Comparison of ENCODE assay signal across 1 cellular context in the genomic region with DNA sequence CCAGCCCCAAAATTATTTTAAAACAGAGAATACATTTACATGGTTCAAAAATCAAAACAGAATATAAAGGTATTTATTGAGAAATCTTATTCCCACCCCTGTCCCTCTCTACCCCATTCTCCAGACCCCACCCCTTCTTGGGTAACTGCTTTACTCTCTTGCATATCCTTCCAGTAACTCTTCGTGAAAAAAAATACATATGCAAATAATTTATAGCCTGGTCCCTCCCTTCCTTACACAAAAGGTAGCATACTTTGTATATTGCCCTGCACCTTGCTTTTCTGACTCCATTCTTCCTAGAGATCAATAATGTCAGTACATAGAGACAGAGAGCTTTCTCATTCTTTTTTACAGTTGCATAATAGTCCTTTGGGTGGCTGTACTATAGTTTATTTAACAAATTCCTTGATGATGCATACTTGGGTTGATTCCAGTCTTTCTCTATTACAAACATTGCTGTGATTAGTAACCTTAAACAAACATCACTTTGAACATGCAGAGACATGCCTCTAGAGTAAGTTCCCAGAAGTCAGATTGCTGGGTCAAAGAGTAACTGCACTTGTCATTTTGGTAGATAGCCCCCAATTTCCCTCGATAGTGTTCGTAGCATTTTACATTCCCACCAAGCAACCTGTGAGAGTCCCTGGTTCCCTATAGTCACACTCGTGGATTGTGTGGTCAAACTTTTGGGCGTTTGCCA.
TF ChIP-seq lines count a peak whose summit lies in the region.

No MANE protein-coding gene starts in this region.

TF ChIP-seq in HepG2, 621 proteins besides CTCF, POLR2A, EP300 and RAD21 (continued from another document and continues in another):
- TF ChIP-seq, protein P1, sequence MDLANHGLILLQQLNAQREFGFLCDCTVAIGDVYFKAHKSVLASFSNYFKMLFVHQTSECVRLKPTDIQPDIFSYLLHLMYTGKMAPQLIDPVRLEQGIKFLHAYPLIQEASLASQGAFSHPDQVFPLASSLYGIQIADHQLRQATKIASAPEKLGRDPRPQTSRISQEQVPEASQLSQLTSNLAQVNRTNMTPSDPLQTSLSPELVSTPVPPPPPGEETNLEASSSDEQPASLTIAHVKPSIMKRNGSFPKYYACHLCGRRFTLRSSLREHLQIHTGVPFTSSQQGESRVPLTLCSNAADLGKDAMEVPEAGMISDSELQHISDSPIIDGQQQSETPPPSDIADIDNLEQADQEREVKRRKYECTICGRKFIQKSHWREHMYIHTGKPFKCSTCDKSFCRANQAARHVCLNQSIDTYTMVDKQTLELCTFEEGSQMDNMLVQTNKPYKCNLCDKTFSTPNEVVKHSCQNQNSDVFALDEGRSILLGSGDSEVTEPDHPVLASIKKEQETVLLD (CRISPR knock-in tag; IDR thresholded peaks at IDR 0.05; ENCODE audit: low read depth): no peak
- TF ChIP-seq XBP1 (CRISPR knock-in tag; IDR thresholded peaks at IDR 0.05): no peak
- no peak for TF ChIP-seq GZF1 (CRISPR knock-in tag; IDR thresholded peaks at IDR 0.05)
- TF ChIP-seq FOXA1 (IDR thresholded peaks at IDR 0.05): peak; percentile 91
- TF ChIP-seq FOXA1 (CRISPR knock-in tag; IDR thresholded peaks at IDR 0.05): peak; percentile 95
- TF ChIP-seq, protein P2, sequence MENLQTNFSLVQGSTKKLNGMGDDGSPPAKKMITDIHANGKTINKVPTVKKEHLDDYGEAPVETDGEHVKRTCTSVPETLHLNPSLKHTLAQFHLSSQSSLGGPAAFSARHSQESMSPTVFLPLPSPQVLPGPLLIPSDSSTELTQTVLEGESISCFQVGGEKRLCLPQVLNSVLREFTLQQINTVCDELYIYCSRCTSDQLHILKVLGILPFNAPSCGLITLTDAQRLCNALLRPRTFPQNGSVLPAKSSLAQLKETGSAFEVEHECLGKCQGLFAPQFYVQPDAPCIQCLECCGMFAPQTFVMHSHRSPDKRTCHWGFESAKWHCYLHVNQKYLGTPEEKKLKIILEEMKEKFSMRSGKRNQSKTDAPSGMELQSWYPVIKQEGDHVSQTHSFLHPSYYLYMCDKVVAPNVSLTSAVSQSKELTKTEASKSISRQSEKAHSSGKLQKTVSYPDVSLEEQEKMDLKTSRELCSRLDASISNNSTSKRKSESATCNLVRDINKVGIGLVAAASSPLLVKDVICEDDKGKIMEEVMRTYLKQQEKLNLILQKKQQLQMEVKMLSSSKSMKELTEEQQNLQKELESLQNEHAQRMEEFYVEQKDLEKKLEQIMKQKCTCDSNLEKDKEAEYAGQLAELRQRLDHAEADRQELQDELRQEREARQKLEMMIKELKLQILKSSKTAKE (CRISPR knock-in tag; IDR thresholded peaks at IDR 0.05; ENCODE audit: borderline replicate concordance): peak; percentile 94
- TF ChIP-seq KLF11 (CRISPR knock-in tag; IDR thresholded peaks at IDR 0.05): 0 out of 2 replicates have a peak, but pooled peaks have one; percentile 17
- no peak for TF ChIP-seq AKNA (CRISPR knock-in tag; IDR thresholded peaks at IDR 0.05; ENCODE audit: borderline replicate concordance)
- no peak; the same call in 1 of the 2 replicates for TF ChIP-seq CHD4 (IDR thresholded peaks at IDR 0.05; ENCODE audit: borderline replicate concordance, low read length)
- no peak for TF ChIP-seq MLLT10 (CRISPR knock-in tag; IDR thresholded peaks at IDR 0.05)
- no peak for TF ChIP-seq NFATC3 (CRISPR knock-in tag; IDR thresholded peaks at IDR 0.05)
- TF ChIP-seq THAP7 (CRISPR knock-in tag; IDR thresholded peaks at IDR 0.05): no peak
- TF ChIP-seq ZNF790 (CRISPR knock-in tag; IDR thresholded peaks at IDR 0.05; ENCODE audit: borderline replicate concordance): no peak
- TF ChIP-seq ZNF773 (CRISPR knock-in tag; IDR thresholded peaks at IDR 0.05; ENCODE audit: borderline replicate concordance): no peak
- TF ChIP-seq, protein P3, sequence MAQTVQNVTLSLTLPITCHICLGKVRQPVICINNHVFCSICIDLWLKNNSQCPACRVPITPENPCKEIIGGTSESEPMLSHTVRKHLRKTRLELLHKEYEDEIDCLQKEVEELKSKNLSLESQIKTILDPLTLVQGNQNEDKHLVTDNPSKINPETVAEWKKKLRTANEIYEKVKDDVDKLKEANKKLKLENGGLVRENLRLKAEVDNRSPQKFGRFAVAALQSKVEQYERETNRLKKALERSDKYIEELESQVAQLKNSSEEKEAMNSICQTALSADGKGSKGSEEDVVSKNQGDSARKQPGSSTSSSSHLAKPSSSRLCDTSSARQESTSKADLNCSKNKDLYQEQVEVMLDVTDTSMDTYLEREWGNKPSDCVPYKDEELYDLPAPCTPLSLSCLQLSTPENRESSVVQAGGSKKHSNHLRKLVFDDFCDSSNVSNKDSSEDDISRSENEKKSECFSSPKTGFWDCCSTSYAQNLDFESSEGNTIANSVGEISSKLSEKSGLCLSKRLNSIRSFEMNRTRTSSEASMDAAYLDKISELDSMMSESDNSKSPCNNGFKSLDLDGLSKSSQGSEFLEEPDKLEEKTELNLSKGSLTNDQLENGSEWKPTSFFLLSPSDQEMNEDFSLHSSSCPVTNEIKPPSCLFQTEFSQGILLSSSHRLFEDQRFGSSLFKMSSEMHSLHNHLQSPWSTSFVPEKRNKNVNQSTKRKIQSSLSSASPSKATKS (CRISPR knock-in tag; IDR thresholded peaks at IDR 0.05): 0 out of 2 replicates have a peak, but pooled peaks have one; percentile 53
- no peak for TF ChIP-seq STAG1 (CRISPR knock-in tag; IDR thresholded peaks at IDR 0.05)
- no peak for TF ChIP-seq ZFP41 (CRISPR knock-in tag; IDR thresholded peaks at IDR 0.05; ENCODE audit: borderline replicate concordance)
- TF ChIP-seq ZNF7 (CRISPR knock-in tag; IDR thresholded peaks at IDR 0.05): no peak
- peak; percentile 60; the same call in 1 of the 2 replicates for TF ChIP-seq ZNF431 (CRISPR knock-in tag; IDR thresholded peaks at IDR 0.05; ENCODE audit: borderline replicate concordance, low read depth)
- TF ChIP-seq, protein P4, sequence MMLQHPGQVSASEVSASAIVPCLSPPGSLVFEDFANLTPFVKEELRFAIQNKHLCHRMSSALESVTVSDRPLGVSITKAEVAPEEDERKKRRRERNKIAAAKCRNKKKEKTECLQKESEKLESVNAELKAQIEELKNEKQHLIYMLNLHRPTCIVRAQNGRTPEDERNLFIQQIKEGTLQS (CRISPR knock-in tag; IDR thresholded peaks at IDR 0.05): peak; percentile 72; the same call in 1 of the 2 replicates
- no peak for TF ChIP-seq ZBTB1 (CRISPR knock-in tag; IDR thresholded peaks at IDR 0.05; ENCODE audit: borderline replicate concordance)
- peak; percentile 76; the same call in 1 of the 2 replicates for TF ChIP-seq SOX13 (IDR thresholded peaks at IDR 0.05)
- peak in 1 of 2 experiments; percentile 95; a peak in 2 of 4 replicates for TF ChIP-seq SOX13 (CRISPR knock-in tag; conservative IDR thresholded peaks at IDR 0.05 in 1 of 2, IDR thresholded peaks at IDR 0.05 in 1 of 2)
- TF ChIP-seq ZBED4 (CRISPR knock-in tag; IDR thresholded peaks at IDR 0.05; ENCODE audit: borderline replicate concordance): peak; percentile 36; the same call in 1 of the 2 replicates
- TF ChIP-seq ZNF143 (CRISPR knock-in tag; IDR thresholded peaks at IDR 0.05): 0 out of 2 replicates have a peak, but pooled peaks have one; percentile 20
- no peak for TF ChIP-seq TBX2 (CRISPR knock-in tag; IDR thresholded peaks at IDR 0.05; ENCODE audit: borderline replicate concordance)
- TF ChIP-seq ZNF780A (CRISPR knock-in tag; IDR thresholded peaks at IDR 0.05): no peak
- TF ChIP-seq ZFP1 (CRISPR knock-in tag; IDR thresholded peaks at IDR 0.05): peak; percentile 69; the same call in 1 of the 2 replicates
- TF ChIP-seq ISL2 (CRISPR knock-in tag; IDR thresholded peaks at IDR 0.05): peak; percentile 92
- TF ChIP-seq POLR2G (IDR thresholded peaks at IDR 0.05; ENCODE audit: low read depth, low read length): 0 out of 2 replicates have a peak, but pooled peaks have one; percentile 26
- no peak for TF ChIP-seq PAWR (CRISPR knock-in tag; IDR thresholded peaks at IDR 0.05; ENCODE audit: borderline replicate concordance)
- peak; percentile 99 for TF ChIP-seq HMG20B (CRISPR knock-in tag; conservative IDR thresholded peaks at IDR 0.05)
- no peak for TF ChIP-seq GABPA (IDR thresholded peaks at IDR 0.05; ENCODE audit: low read depth, low read length)
- peak; percentile 57 for TF ChIP-seq GABPA (CRISPR knock-in tag; IDR thresholded peaks at IDR 0.05; ENCODE audit: low read depth)
- TF ChIP-seq RXRB (CRISPR knock-in tag; IDR thresholded peaks at IDR 0.05; ENCODE audit: borderline replicate concordance): peak; percentile 95
- TF ChIP-seq POLR2AphosphoS5 (IDR thresholded peaks at IDR 0.05; ENCODE audit: low read depth, low read length): 0 out of 2 replicates have a peak, but pooled peaks have one; percentile 23
- TF ChIP-seq PITX1 (CRISPR knock-in tag; IDR thresholded peaks at IDR 0.05): peak; percentile 61; the same call in 1 of the 2 replicates
- no peak for TF ChIP-seq CHD2 (IDR thresholded peaks at IDR 0.05; ENCODE audit: low read depth, low read length)
- peak; percentile 37 for TF ChIP-seq MEIS2 (CRISPR knock-in tag; IDR thresholded peaks at IDR 0.05)
- no peak for TF ChIP-seq ZNF17 (CRISPR knock-in tag; IDR thresholded peaks at IDR 0.05)
- TF ChIP-seq SOX5 (CRISPR knock-in tag; IDR thresholded peaks at IDR 0.05; ENCODE audit: borderline replicate concordance): peak; percentile 95
